ENCODE assay signal across 17 cellular contexts in the genomic region with DNA sequence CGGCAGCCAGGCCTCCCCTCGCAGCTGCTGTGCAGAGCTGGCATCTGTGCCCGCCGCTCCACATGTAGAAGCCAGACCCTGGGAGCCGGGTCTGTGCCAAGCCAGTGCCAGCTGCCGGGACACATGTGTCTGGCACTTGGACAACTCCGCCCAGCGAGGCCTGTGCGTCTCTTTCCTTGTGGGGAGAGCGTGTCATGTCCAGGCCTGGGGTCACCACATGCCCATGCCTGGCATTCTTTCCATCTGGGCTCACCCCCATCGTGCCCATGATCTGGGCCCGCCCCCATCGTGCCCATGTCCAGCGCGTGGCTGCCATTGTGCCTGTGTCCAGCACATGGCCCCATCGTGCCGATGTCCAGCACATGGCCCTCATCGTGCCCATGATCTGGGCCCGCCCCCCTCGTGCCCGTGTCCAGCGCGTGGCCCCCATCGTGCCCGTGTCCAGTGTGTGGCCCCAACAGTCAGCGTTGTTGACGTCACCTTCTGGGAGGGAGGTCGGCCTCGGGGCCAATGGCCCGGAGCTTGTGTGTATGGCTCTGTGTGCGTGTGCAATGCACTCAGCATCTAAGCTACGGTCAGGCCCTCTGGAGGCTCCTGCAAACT.
"Had no signal": no experiment of that assay in that cellular context is flagged by ENCODE, and none has a peak within 500 bp of the region (broad histone marks: within the 10 kb centered on the region; RNA-seq: fewer than 3 reads in every experiment).

No MANE protein-coding gene starts in this region.

- H3K4me1 ChIP-seq: heart left ventricle, sigmoid colon had no signal

- H3K27me3 Mint-ChIP-seq: naive thymus-derived CD4-positive, alpha-beta T cell had no signal

- H3K9me3 ChIP-seq: heart left ventricle, neutrophil, sigmoid colon had no signal

- DNase-seq: dorsolateral prefrontal cortex; effector CD8-positive, alpha-beta T cell; heart left ventricle; hippocampal formation; left colon; left ventricle myocardium superior; mesenchymal stem cell; naive thymus-derived CD4-positive, alpha-beta T cell; nephron progenitor cell; sigmoid colon; small intestine; stimulated activated CD4-positive, alpha-beta T cell treated with anti-CD3 and anti-CD28 coated beads, Interleukin-12 subunit alpha, Interleukin-12 subunit beta, amount 100 ng/mL, for 4 hours; stimulated activated naive CD4-positive, alpha-beta T cell; trophoblast cell had no signal

- H3K27ac Mint-ChIP-seq: naive thymus-derived CD4-positive, alpha-beta T cell; nephron progenitor cell had no signal

- H3K36me3 ChIP-seq: heart left ventricle, neutrophil, sigmoid colon had no signal

- H3K27ac ChIP-seq: coronary artery, dorsolateral prefrontal cortex, heart left ventricle, neutrophil, sigmoid colon had no signal

- H3K4me3 Mint-ChIP-seq: naive thymus-derived CD4-positive, alpha-beta T cell; nephron progenitor cell had no signal

- H3K4me3 ChIP-seq: coronary artery, dorsolateral prefrontal cortex, heart left ventricle, lung, sigmoid colon had no signal

- ATAC-seq: left colon; left ventricle myocardium superior; naive thymus-derived CD4-positive, alpha-beta T cell had no signal
